1 cellular context compared by ENCODE assay signal in genomic region chr15:90869601-90870353, GRCh38.
A peak's percentile ranks its signal among the peaks of the same experiment; 100 is the strongest.
TF ChIP-seq lines count a peak whose summit lies in the region.

No MANE protein-coding gene starts in this region.

TF ChIP-seq in A549, 52 proteins besides CTCF, POLR2A, EP300 and RAD21 (continued from another document):
- TF ChIP-seq E2F6 (IDR thresholded peaks at IDR 0.05; ENCODE audit: borderline replicate concordance, low read depth) = no peak
- no peak for TF ChIP-seq HOXB5 (CRISPR knock-in tag; IDR thresholded peaks at IDR 0.05)
- TF ChIP-seq JUNB (IDR thresholded peaks at IDR 0.05) = peak; percentile 27; the same call in 1 of the 2 replicates
- TF ChIP-seq HES2 (IDR thresholded peaks at IDR 0.05) = no peak
- TF ChIP-seq RCOR1 (IDR thresholded peaks at IDR 0.05; ENCODE audit: low read depth, low read length) = no peak
- TF ChIP-seq MYC (IDR thresholded peaks at IDR 0.05; ENCODE audit: borderline replicate concordance, low read length) = no peak
- TF ChIP-seq HOXA7 (CRISPR knock-in tag; IDR thresholded peaks at IDR 0.05) = no peak
- no peak for TF ChIP-seq KDM5A (IDR thresholded peaks at IDR 0.05)
- TF ChIP-seq HEYL (CRISPR knock-in tag; IDR thresholded peaks at IDR 0.05) = no peak
- no peak for TF ChIP-seq KDM1A (IDR thresholded peaks at IDR 0.05; ENCODE audit: low read depth)
- TF ChIP-seq RFX5 (IDR thresholded peaks at IDR 0.05) = no peak
- TF ChIP-seq ZFP36 (IDR thresholded peaks at IDR 0.05; ENCODE audit: borderline replicate concordance, partially characterized antibody) = no peak
